16 cellular contexts compared by ENCODE assay signal in genomic region chr6:50927816-50928215, GRCh38.
"Had no signal": no experiment of that assay in that cellular context is flagged by ENCODE, and none has a peak within 500 bp of the region (broad histone marks: within the 10 kb centered on the region; RNA-seq: fewer than 3 reads in every experiment).

No MANE protein-coding gene starts in this region.

- H3K36me3 ChIP-seq: adrenal gland, gastroesophageal sphincter, spleen had no signal

- ATAC-seq: activated CD8-positive, alpha-beta T cell treated with anti-CD3 and anti-CD28 coated beads, Interleukin-2, amount 10 ng/mL, durations not matched to agents 7 days and 5 days; gastroesophageal sphincter; psoas muscle; sciatic nerve; stimulated activated naive CD8-positive, alpha-beta T cell treated with anti-CD3 and anti-CD28 coated beads, Interleukin-15, amount 100 ng/mL, for 72 hours had no signal

- H3K27me3 ChIP-seq: adrenal gland, gastroesophageal sphincter, spleen had no signal

- H3K27ac ChIP-seq: adrenal gland, gastroesophageal sphincter, psoas muscle, spleen had no signal

- H3K4me3 ChIP-seq: adrenal gland, gastroesophageal sphincter, psoas muscle, spleen had no signal

- FAIRE-seq: TTC549 had no signal

- H3K9me3 ChIP-seq: adrenal gland, gastroesophageal sphincter, psoas muscle, spleen had no signal

- DNase-seq: activated B cell treated with CpG ODN at 0.5 μM for 24 hours; activated CD4-positive, alpha-beta T cell treated with anti-CD3 and anti-CD28 coated beads for 48 hours; activated CD8-positive, alpha-beta memory T cell treated with anti-CD3 and anti-CD28 coated beads, Interleukin-2, amount 50 U/mL, for 4 hours; activated CD8-positive, alpha-beta T cell treated with anti-CD3 and anti-CD28 coated beads, Interleukin-2, amount 10 ng/mL, durations not matched to agents 7 days and 5 days; activated effector memory CD4-positive, alpha-beta T cell treated with anti-CD3 and anti-CD28 coated beads, Interleukin-2, amount 50 U/mL, for 16 hours; activated T-cell treated with anti-CD3 and anti-CD28 coated beads, Interleukin-2, amount 50 U/mL, for 48 hours; adrenal gland; cerebellar nuclear complex; islet precursor cell; psoas muscle; spleen; stimulated activated naive CD8-positive, alpha-beta T cell treated with anti-CD3 and anti-CD28 coated beads, Interleukin-15, amount 100 ng/mL, for 72 hours; T-helper 2 cell had no signal

- H3K4me1 ChIP-seq: adrenal gland, gastroesophageal sphincter, psoas muscle, spleen had no signal
